13 cellular contexts compared by ENCODE assay signal in the genomic region with DNA sequence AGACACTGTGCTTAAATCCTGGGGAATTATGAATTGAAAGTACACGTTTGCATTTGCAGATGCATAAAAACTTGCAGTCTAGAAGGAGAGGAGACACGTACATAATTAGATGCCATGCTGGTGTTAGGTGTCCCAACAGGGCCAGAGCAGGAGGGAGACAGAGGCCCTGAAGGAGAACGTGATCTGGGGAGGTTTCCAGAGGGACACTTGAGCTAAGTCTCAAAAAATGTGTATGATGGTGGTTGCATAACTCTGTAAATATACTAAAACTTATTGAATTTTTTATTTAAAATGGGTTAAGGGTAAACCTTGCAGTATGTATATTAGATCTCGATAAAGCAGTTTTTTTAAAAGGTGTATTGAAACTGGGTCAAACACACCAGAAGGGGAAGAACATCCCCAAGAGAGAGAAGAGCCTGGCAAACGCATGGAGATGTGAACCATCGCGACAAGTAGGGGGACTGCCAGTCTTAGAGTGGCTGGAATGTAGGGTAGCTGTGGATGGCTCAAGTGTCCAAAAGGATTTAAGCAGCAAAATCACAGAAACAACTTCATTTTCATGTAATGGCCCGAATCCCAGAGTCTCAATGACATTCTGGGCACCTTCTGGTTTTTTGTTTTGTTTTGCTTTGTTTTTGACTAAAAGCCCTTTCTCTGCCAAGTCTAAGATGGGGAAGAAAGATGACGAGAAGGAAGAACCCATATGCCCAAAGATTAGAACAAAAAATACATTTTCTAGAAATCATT. TPM values are rescaled to one million over a fixed set of nuclear protein-coding genes. Genes with fewer than 3 reads are reported as not detected.
DNase-seq lines count a peak whose midpoint lies in the region; ATAC-seq lines count a peak whose summit lies in the region.
"Had no signal": no experiment of that assay in that cellular context is flagged by ENCODE, and none has a peak within 500 bp of the region (broad histone marks: within the 10 kb centered on the region; RNA-seq: fewer than 3 reads in every experiment).

No MANE protein-coding gene starts in this region.

- H4K12ac ChIP-seq in trophoblast cell (ENCODE audit: low read depth, low read length): no peak overlapping the region

- no peaks in the 10 kb centered on the region for H3K27me3 ChIP-seq in right cardiac atrium (ENCODE audit: control insufficient read depth, insufficient read depth)
- no peaks in the 10 kb centered on the region for H3K27me3 ChIP-seq in esophagus (ENCODE audit: control insufficient read depth in 1 of 2, insufficient read depth in 2 of 2, low read length in 2 of 2)
- no peaks in the 10 kb centered on the region for H3K27me3 ChIP-seq in trophoblast cell (ENCODE audit: insufficient read depth, low read length)
- H3K27me3 ChIP-seq: SJCRH30 had no signal

- no peak overlapping the region for H3K4me2 ChIP-seq in trophoblast cell (ENCODE audit: low read length)

- ATAC-seq in right cardiac atrium (no peak), left ventricle myocardium superior (no peak)

- H2AFZ ChIP-seq in trophoblast cell (ENCODE audit: insufficient read depth, low read length, poor library complexity): no peak overlapping the region

- no peak overlapping the region for H4K8ac ChIP-seq in trophoblast cell (ENCODE audit: low read depth, low read length)

- peaks cover 2% of the 10 kb centered on the region for H3K79me2 ChIP-seq in trophoblast cell (ENCODE audit: control insufficient read depth, insufficient read depth, low read length, poor library complexity)

- no peaks in the 10 kb centered on the region for H3K9me3 ChIP-seq in right cardiac atrium (ENCODE audit: control insufficient read depth, low read length)
- H3K9me3 ChIP-seq in esophagus (ENCODE audit: control insufficient read depth in 2 of 2, insufficient read depth in 1 of 2, low read depth in 1 of 2, low read length in 1 of 2): no peaks in the 10 kb centered on the region
- H3K9me3 ChIP-seq in trophoblast cell (ENCODE audit: insufficient read depth, low read depth, low read length): no peaks in the 10 kb centered on the region
- H3K9me3 ChIP-seq: mucosa of descending colon, SJCRH30 had no signal

- H3K18ac ChIP-seq in trophoblast cell (ENCODE audit: low read length): no peak overlapping the region

- H3K79me1 ChIP-seq in trophoblast cell (ENCODE audit: low read length): peaks cover 2% of the 10 kb centered on the region

- H3K4me1 ChIP-seq in right cardiac atrium (ENCODE audit: control insufficient read depth, insufficient read depth, low read length) (peaks cover 16% of the 10 kb centered on the region), esophagus (ENCODE audit: control insufficient read depth in 2 of 2, insufficient read depth in 2 of 2, low read length in 1 of 2) (peaks cover 4 to 13% of the 10 kb centered on the region in 2 donors), trophoblast cell (ENCODE audit: control insufficient read depth in 1 of 2, insufficient read depth in 2 of 2, low read length in 2 of 2) (peaks cover 7 to 10% of the 10 kb centered on the region in 2 experiments)

- no peak overlapping the region for H3K14ac ChIP-seq in trophoblast cell (ENCODE audit: low read length)

- no peak overlapping the region for H3K4ac ChIP-seq in trophoblast cell (ENCODE audit: low read depth, low read length)

- H3K36me3 ChIP-seq in esophagus (ENCODE audit: control insufficient read depth in 2 of 2, insufficient read depth in 2 of 2, low read length in 1 of 2) (no peaks in the 10 kb centered on the region), trophoblast cell (ENCODE audit: control insufficient read depth in 1 of 2, insufficient read depth in 2 of 2, low read length in 2 of 2) (peaks cover 6 to 8% of the 10 kb centered on the region in 2 experiments)
- H3K36me3 ChIP-seq: SJCRH30 had no signal

- H2BK12ac ChIP-seq in trophoblast cell (ENCODE audit: low read length): no peak overlapping the region

- H3K23ac ChIP-seq in trophoblast cell (ENCODE audit: low read length): no peak overlapping the region

- DNase-seq in right cardiac atrium (no peak), left ventricle myocardium superior (no peak), trophoblast cell (peak; percentile 39 to 49), hypothalamus (lab: John Stamatoyannopoulos, UW) (no peak), OCI-M1 (lab: John Stamatoyannopoulos, UW) (no peak)
- DNase-seq in effector CD4-positive, alpha-beta T cell: no peak
- no peak for DNase-seq in activated CD4-positive, alpha-beta T cell treated with anti-CD3 and anti-CD28 coated beads, Interleukin-2, amount 50 U/mL, for 1 hour
- DNase-seq: activated CD4-positive, alpha-beta T cell treated with anti-CD3 and anti-CD28 coated beads for 4 hours; activated gamma-delta T cell treated with Interleukin-2 at 50 U/mL for 16 hours; mucosa of descending colon; NCI-H510A treated with DMSO at 0.1 percent for 48 hours; SJCRH30 had no signal

- H2BK120ac ChIP-seq in trophoblast cell (ENCODE audit: insufficient read depth, low read length, poor library complexity): no peak overlapping the region

- no peak overlapping the region for H3K9ac ChIP-seq in trophoblast cell (ENCODE audit: low read length)

- 80% methylated on average over 9 of the region's 9 CpGs for WGBS in right cardiac atrium
- WGBS in esophagus, 2 donors: 74 to 79% methylated on average over 9 of the region's 9 CpGs
- no CpG with 5 or more reads among the region's 9 CpGs for WGBS in trophoblast cell (ENCODE audit: extremely low coverage, insufficient coverage, insufficient read length)

- H3K4me3 ChIP-seq in right cardiac atrium (ENCODE audit: low read length) (no peak overlapping the region), esophagus (ENCODE audit: low read depth in 1 of 2, low read length in 2 of 2) (no peak overlapping the region), trophoblast cell (ENCODE audit: low read depth, low read length) (no peak overlapping the region)
- H3K4me3 ChIP-seq: mucosa of descending colon, SJCRH30 had no signal

- H2AK5ac ChIP-seq in trophoblast cell (ENCODE audit: low read length): no peak overlapping the region

- H4K91ac ChIP-seq in trophoblast cell (ENCODE audit: low read depth, low read length): no peak overlapping the region

- intact Hi-C loops in right cardiac atrium (cut with DNase I): no loop called here
- intact Hi-C loops in left ventricle myocardium superior (cut with micrococcal nuclease): no loop called here

- H2BK5ac ChIP-seq in trophoblast cell (ENCODE audit: low read depth, low read length, poor library complexity): no peak overlapping the region

- peak overlapping the region; percentile 12 for H3K27ac ChIP-seq in right cardiac atrium (ENCODE audit: low read length)
- H3K27ac ChIP-seq in esophagus (ENCODE audit: low read depth in 2 of 2, low read length in 1 of 2): peak overlapping the region; percentile 57 to 94
- no peak overlapping the region for H3K27ac ChIP-seq in trophoblast cell (ENCODE audit: low read depth, low read length)

RNA-seq across cellular contexts. Expression of gene TRAF3IP2, which starts 15.3 kb away (rescaled TPM):
- 10 to 100 TPM; 12.7 to 16.0 (median 13.1) TPM for total RNA-seq in right cardiac atrium
- 14.1 TPM for polyA plus RNA-seq in right cardiac atrium
- total RNA-seq in left ventricle myocardium superior: 9.7 TPM
- 10 to 100 TPM; 34.9 to 36.6 TPM for polyA plus RNA-seq in esophagus
- 17.6 and 19.0 TPM in 2 replicates for polyA plus RNA-seq in trophoblast cell (2013)

Comparison
In these comparisons a context has a peak if more than half of its experiments do, and no peak if none do; other contexts are left out.
1. DNase-seq: peak in trophoblast cell (2 of 2); none in right cardiac atrium (0 of 3), left ventricle myocardium superior (single experiment), hypothalamus (0 of 51), OCI-M1 (single experiment), effector CD4-positive, alpha-beta T cell (single experiment) and activated CD4-positive, alpha-beta T cell treated with anti-CD3 and anti-CD28 coated beads, Interleukin-2, amount 50 U/mL, for 1 hour (single experiment).